ENCODE assay signal across 1 cellular context in the genomic region with DNA sequence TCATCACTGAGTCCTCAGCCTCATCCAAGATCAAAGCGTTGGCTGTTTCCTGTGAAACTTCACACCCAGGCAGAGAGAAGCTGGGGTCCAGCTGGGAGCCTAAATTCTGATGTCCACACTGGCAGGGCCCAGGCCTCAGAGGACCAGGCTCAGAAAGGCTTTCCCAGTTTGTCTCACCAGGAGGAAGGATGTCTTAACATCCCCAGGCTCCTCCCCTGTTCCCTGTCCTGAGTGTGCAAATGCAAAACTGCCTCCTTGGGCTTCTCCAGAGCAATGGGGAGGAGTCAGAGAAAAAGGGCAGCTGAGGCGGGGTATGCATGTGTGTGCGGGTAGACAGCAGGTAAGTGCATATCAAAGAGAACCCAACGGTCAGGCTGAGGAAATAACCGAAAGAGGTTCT.
TF ChIP-seq lines count a peak whose summit lies in the region.

No MANE protein-coding gene starts in this region.

TF ChIP-seq in HCT116, 20 proteins besides CTCF, POLR2A, EP300 and RAD21:
- TF ChIP-seq ZFX (IDR thresholded peaks at IDR 0.05) = no peak
- TF ChIP-seq TCF7L2 (IDR thresholded peaks at IDR 0.05; ENCODE audit: borderline replicate concordance, extremely low read depth, insufficient read depth, insufficient read length) = peak; percentile 37
